ENCODE assay signal across 1 cellular context in genomic region chr2:36781907-36782635, GRCh38.
TF ChIP-seq lines count a peak whose summit lies in the region.

No MANE protein-coding gene starts in this region.

TF ChIP-seq in HepG2, 621 proteins besides CTCF, POLR2A, EP300 and RAD21:
- TF ChIP-seq AHR (CRISPR knock-in tag; IDR thresholded peaks at IDR 0.05) (no peak), ZMAT5 (CRISPR knock-in tag; IDR thresholded peaks at IDR 0.05; ENCODE audit: borderline replicate concordance, low read depth) (no peak), GABPA (IDR thresholded peaks at IDR 0.05; ENCODE audit: low read depth, low read length) (0 out of 2 replicates have a peak, but pooled peaks have one; percentile 10), GABPA (CRISPR knock-in tag; IDR thresholded peaks at IDR 0.05; ENCODE audit: low read depth) (no peak), ATF7 (IDR thresholded peaks at IDR 0.05) (no peak), ATF7 (CRISPR knock-in tag; IDR thresholded peaks at IDR 0.05) (no peak)
